In genomic region chr16:11256657-11257130, GRCh38 we compare ENCODE assay signal across 8 cellular contexts. TPM values are rescaled to one million over a fixed set of nuclear protein-coding genes. Genes with fewer than 3 reads are reported as not detected.
DNase-seq lines count a peak whose midpoint lies in the region; ATAC-seq and TF ChIP-seq lines count a peak whose summit lies in the region.

No MANE protein-coding gene starts in this region.

- ATAC-seq in activated CD8-positive, alpha-beta T cell treated with anti-CD3 and anti-CD28 coated beads, Interleukin-2, amount 10 ng/mL, durations not matched to agents 7 days and 5 days: no peak
- no peak for ATAC-seq in natural killer cell treated with Interleukin-12 subunit alpha and Interleukin-12 subunit beta and Interleukin-15 and Interleukin-18, amount 100 ng/mL, for 72 hours

- H3K4me1 ChIP-seq in HUES64 (ENCODE audit: insufficient read depth, low read length) (peaks cover 11% of the 10 kb centered on the region), urinary bladder (ENCODE audit: insufficient read depth) (no peaks in the 10 kb centered on the region)

- H3K9me3 ChIP-seq in HUES64 (ENCODE audit: insufficient read depth, low read depth, low read length): no peaks in the 10 kb centered on the region

- POLR2A ChIA-PET in activated CD8-positive, alpha-beta T cell treated with anti-CD3 and anti-CD28 coated beads, Interleukin-2, amount 10 ng/mL, durations not matched to agents 7 days and 5 days (lab: Charles Lee): interaction anchor here (0.6 to 8.0 kb wide), 34 partner anchors 8 to 308 kb away, joined by 3 to 123 read pairs (median 8); partner anchors contain the start of gene TNP2

- H3K9me3 Mint-ChIP-seq in activated CD8-positive, alpha-beta T cell treated with anti-CD3 and anti-CD28 coated beads, Interleukin-2, amount 10 ng/mL, durations not matched to agents 7 days and 5 days (ENCODE audit: insufficient read depth): no peaks in the 10 kb centered on the region
- H3K9me3 Mint-ChIP-seq in natural killer cell treated with Interleukin-12 subunit alpha and Interleukin-12 subunit beta and Interleukin-15 and Interleukin-18, amount 100 ng/mL, for 72 hours: no peaks in the 10 kb centered on the region

- H3K4me3 Mint-ChIP-seq in activated CD8-positive, alpha-beta T cell treated with anti-CD3 and anti-CD28 coated beads, Interleukin-2, amount 10 ng/mL, durations not matched to agents 7 days and 5 days: peak overlapping the region; percentile 97
- H3K4me3 Mint-ChIP-seq in natural killer cell treated with Interleukin-12 subunit alpha and Interleukin-12 subunit beta and Interleukin-15 and Interleukin-18, amount 100 ng/mL, for 72 hours: peak overlapping the region; percentile 88

- peaks cover 50% of the 10 kb centered on the region for H3K4me1 Mint-ChIP-seq in activated CD8-positive, alpha-beta T cell treated with anti-CD3 and anti-CD28 coated beads, Interleukin-2, amount 10 ng/mL, durations not matched to agents 7 days and 5 days (ENCODE audit: low read depth)
- peaks cover 49 to 54% of the 10 kb centered on the region in 2 donors for H3K4me1 Mint-ChIP-seq in natural killer cell treated with Interleukin-12 subunit alpha and Interleukin-12 subunit beta and Interleukin-15 and Interleukin-18, amount 100 ng/mL, for 72 hours (ENCODE audit: low read depth in 2 of 2)

- H3K36me3 ChIP-seq in HUES64 (ENCODE audit: insufficient read depth, low read length) (peaks cover 23% of the 10 kb centered on the region), urinary bladder (ENCODE audit: insufficient read depth) (no peaks in the 10 kb centered on the region)

- peak overlapping the region; percentile 69; the same call in 1 of the 2 replicates for H3K27ac ChIP-seq in HUES64 (ENCODE audit: low read depth, low read length)
- peak overlapping the region; percentile 98 for H3K27ac ChIP-seq in urinary bladder (ENCODE audit: low read depth)

- peaks cover 6% of the 10 kb centered on the region; the same call in 1 of the 2 replicates for H3K27me3 ChIP-seq in HUES64 (ENCODE audit: insufficient read depth, low read length)

- peak overlapping the region; percentile 73 for H3K9ac ChIP-seq in HUES64 (ENCODE audit: low read depth, low read length)

- DNase-seq in AG08395 (ENCODE audit: low spot score) (peak; percentile 66), fibroblast of mammary gland (ENCODE audit: low read depth) (peak; percentile 31), NCI-H1105 treated with DMSO at 0.1 percent for 48 hours (lab: John Stamatoyannopoulos, UW) (no peak), SW480 (ENCODE audit: low spot score) (no peak)
- DNase-seq in activated CD8-positive, alpha-beta T cell treated with anti-CD3 and anti-CD28 coated beads, Interleukin-2, amount 10 ng/mL, durations not matched to agents 7 days and 5 days: no peak
- peak; percentile 70 for DNase-seq in natural killer cell treated with Interleukin-12 subunit alpha and Interleukin-12 subunit beta and Interleukin-15 and Interleukin-18, amount 100 ng/mL, for 72 hours (ENCODE audit: low spot score)

- H3K4me3 ChIP-seq in HUES64 (ENCODE audit: low read length): peak overlapping the region; percentile 77
- H3K4me3 ChIP-seq in fibroblast of mammary gland (ENCODE audit: control insufficient read depth, low read depth, low read length): peak overlapping the region; percentile 75
- H3K4me3 ChIP-seq in urinary bladder (ENCODE audit: low read depth, low read length): peak overlapping the region; percentile 80

- CTCF ChIA-PET in activated CD8-positive, alpha-beta T cell treated with anti-CD3 and anti-CD28 coated beads, Interleukin-2, amount 10 ng/mL, durations not matched to agents 7 days and 5 days (lab: Charles Lee): interaction anchor here (0.8 to 8.3 kb wide), 39 partner anchors 10 to 308 kb away, joined by 3 to 210 read pairs (median 6); no protein-coding TSS in a partner anchor

- TF ChIP-seq CTCF in fibroblast of mammary gland (conservative IDR thresholded peaks at IDR 0.05; ENCODE audit: control insufficient read depth, insufficient read depth, low read depth, low read length): no peak

- H3K27me3 Mint-ChIP-seq in activated CD8-positive, alpha-beta T cell treated with anti-CD3 and anti-CD28 coated beads, Interleukin-2, amount 10 ng/mL, durations not matched to agents 7 days and 5 days (ENCODE audit: low read depth): no peaks in the 10 kb centered on the region
- peaks cover 0 to 8% of the 10 kb centered on the region in 2 donors for H3K27me3 Mint-ChIP-seq in natural killer cell treated with Interleukin-12 subunit alpha and Interleukin-12 subunit beta and Interleukin-15 and Interleukin-18, amount 100 ng/mL, for 72 hours

- peaks cover 37% of the 10 kb centered on the region for H3K36me3 Mint-ChIP-seq in activated CD8-positive, alpha-beta T cell treated with anti-CD3 and anti-CD28 coated beads, Interleukin-2, amount 10 ng/mL, durations not matched to agents 7 days and 5 days (ENCODE audit: low read depth)
- H3K36me3 Mint-ChIP-seq in natural killer cell treated with Interleukin-12 subunit alpha and Interleukin-12 subunit beta and Interleukin-15 and Interleukin-18, amount 100 ng/mL, for 72 hours: peaks cover 14% of the 10 kb centered on the region

- WGBS in HUES64: under 1% methylated on average over 32 of the region's 32 CpGs
- under 1% methylated on average over 32 of the region's 32 CpGs for WGBS in urinary bladder

- H3K27ac Mint-ChIP-seq in activated CD8-positive, alpha-beta T cell treated with anti-CD3 and anti-CD28 coated beads, Interleukin-2, amount 10 ng/mL, durations not matched to agents 7 days and 5 days: peak overlapping the region; percentile 96
- H3K27ac Mint-ChIP-seq in natural killer cell treated with Interleukin-12 subunit alpha and Interleukin-12 subunit beta and Interleukin-15 and Interleukin-18, amount 100 ng/mL, for 72 hours: peak overlapping the region; percentile 79 to 93

RNA-seq across cellular contexts. Expression of gene SOCS1, which starts 0.7 kb away (rescaled TPM):
- polyA plus RNA-seq in HUES64 (2013, experiment 1 of 2): 28.3 TPM
- 28.0 TPM for polyA plus RNA-seq in HUES64 (2013, experiment 2 of 2)
- total RNA-seq in activated CD8-positive, alpha-beta T cell treated with anti-CD3 and anti-CD28 coated beads, Interleukin-2, amount 10 ng/mL, durations not matched to agents 7 days and 5 days: 100 to 1,000 TPM; 170 to 174 TPM
- 100 to 1,000 TPM; 199 to 299 TPM for total RNA-seq in natural killer cell treated with Interleukin-12 subunit alpha and Interleukin-12 subunit beta and Interleukin-15 and Interleukin-18, amount 100 ng/mL, for 72 hours
- total RNA-seq in urinary bladder: 6.9 TPM
- polyA plus RNA-seq in urinary bladder: 15.0 TPM

RNA-seq across cellular contexts. Expression of gene TNP2, which starts 12.4 kb away (rescaled TPM):
- not detected for polyA plus RNA-seq in HUES64 (2013, experiment 1 of 2)
- polyA plus RNA-seq in HUES64 (2013, experiment 2 of 2): not detected
- not detected for total RNA-seq in activated CD8-positive, alpha-beta T cell treated with anti-CD3 and anti-CD28 coated beads, Interleukin-2, amount 10 ng/mL, durations not matched to agents 7 days and 5 days
- total RNA-seq in natural killer cell treated with Interleukin-12 subunit alpha and Interleukin-12 subunit beta and Interleukin-15 and Interleukin-18, amount 100 ng/mL, for 72 hours: not detected
- not detected for total RNA-seq in urinary bladder
- not detected for polyA plus RNA-seq in urinary bladder

RNA-seq across cellular contexts. Expression of gene PRM3, which starts 16.7 kb away (rescaled TPM):
- polyA plus RNA-seq in HUES64 (2013, experiment 1 of 2): not detected
- polyA plus RNA-seq in HUES64 (2013, experiment 2 of 2): not detected
- not detected for total RNA-seq in activated CD8-positive, alpha-beta T cell treated with anti-CD3 and anti-CD28 coated beads, Interleukin-2, amount 10 ng/mL, durations not matched to agents 7 days and 5 days
- not detected for total RNA-seq in natural killer cell treated with Interleukin-12 subunit alpha and Interleukin-12 subunit beta and Interleukin-15 and Interleukin-18, amount 100 ng/mL, for 72 hours
- not detected for total RNA-seq in urinary bladder
- polyA plus RNA-seq in urinary bladder: not detected

RNA-seq across cellular contexts. Expression of gene PRM2, which starts 19.6 kb away (rescaled TPM):
- not detected for polyA plus RNA-seq in HUES64 (2013, experiment 1 of 2)
- not detected for polyA plus RNA-seq in HUES64 (2013, experiment 2 of 2)
- total RNA-seq in activated CD8-positive, alpha-beta T cell treated with anti-CD3 and anti-CD28 coated beads, Interleukin-2, amount 10 ng/mL, durations not matched to agents 7 days and 5 days: not detected
- not detected for total RNA-seq in natural killer cell treated with Interleukin-12 subunit alpha and Interleukin-12 subunit beta and Interleukin-15 and Interleukin-18, amount 100 ng/mL, for 72 hours
- total RNA-seq in urinary bladder: not detected
- not detected for polyA plus RNA-seq in urinary bladder

RNA-seq across cellular contexts. Expression of gene PRM1, which starts 24.4 kb away (rescaled TPM):
- polyA plus RNA-seq in HUES64 (2013, experiment 1 of 2): not detected
- not detected for polyA plus RNA-seq in HUES64 (2013, experiment 2 of 2)
- total RNA-seq in activated CD8-positive, alpha-beta T cell treated with anti-CD3 and anti-CD28 coated beads, Interleukin-2, amount 10 ng/mL, durations not matched to agents 7 days and 5 days: not detected
- not detected for total RNA-seq in natural killer cell treated with Interleukin-12 subunit alpha and Interleukin-12 subunit beta and Interleukin-15 and Interleukin-18, amount 100 ng/mL, for 72 hours
- not detected for total RNA-seq in urinary bladder
- polyA plus RNA-seq in urinary bladder: not detected

Comparison
In these comparisons a context has a peak if more than half of its experiments do, and no peak if none do; other contexts are left out.
1. DNase-seq: peak in AG08395 (single experiment), fibroblast of mammary gland (single experiment) and natural killer cell treated with Interleukin-12 subunit alpha and Interleukin-12 subunit beta and Interleukin-15 and Interleukin-18, amount 100 ng/mL, for 72 hours (single experiment); none in activated CD8-positive, alpha-beta T cell treated with anti-CD3 and anti-CD28 coated beads, Interleukin-2, amount 10 ng/mL, durations not matched to agents 7 days and 5 days (single experiment), NCI-H1105 treated with DMSO at 0.1 percent for 48 hours (single experiment) and SW480 (single experiment).
2. RNA of gene SOCS1, which starts 0.7 kb away (total RNA-seq): 199 to 299 TPM in natural killer cell treated with Interleukin-12 subunit alpha and Interleukin-12 subunit beta and Interleukin-15 and Interleukin-18, amount 100 ng/mL, for 72 hours and 170 to 174 TPM in activated CD8-positive, alpha-beta T cell treated with anti-CD3 and anti-CD28 coated beads, Interleukin-2, amount 10 ng/mL, durations not matched to agents 7 days and 5 days; 6.9 TPM in urinary bladder (single experiment); every median in the first group is over 10 times any median in the second.
3. Peak in every context shown above with its lines, with median percentiles within 50 percentile points of each other: H3K4me3 ChIP-seq.